8 cellular contexts compared by ENCODE assay signal in the genomic region with DNA sequence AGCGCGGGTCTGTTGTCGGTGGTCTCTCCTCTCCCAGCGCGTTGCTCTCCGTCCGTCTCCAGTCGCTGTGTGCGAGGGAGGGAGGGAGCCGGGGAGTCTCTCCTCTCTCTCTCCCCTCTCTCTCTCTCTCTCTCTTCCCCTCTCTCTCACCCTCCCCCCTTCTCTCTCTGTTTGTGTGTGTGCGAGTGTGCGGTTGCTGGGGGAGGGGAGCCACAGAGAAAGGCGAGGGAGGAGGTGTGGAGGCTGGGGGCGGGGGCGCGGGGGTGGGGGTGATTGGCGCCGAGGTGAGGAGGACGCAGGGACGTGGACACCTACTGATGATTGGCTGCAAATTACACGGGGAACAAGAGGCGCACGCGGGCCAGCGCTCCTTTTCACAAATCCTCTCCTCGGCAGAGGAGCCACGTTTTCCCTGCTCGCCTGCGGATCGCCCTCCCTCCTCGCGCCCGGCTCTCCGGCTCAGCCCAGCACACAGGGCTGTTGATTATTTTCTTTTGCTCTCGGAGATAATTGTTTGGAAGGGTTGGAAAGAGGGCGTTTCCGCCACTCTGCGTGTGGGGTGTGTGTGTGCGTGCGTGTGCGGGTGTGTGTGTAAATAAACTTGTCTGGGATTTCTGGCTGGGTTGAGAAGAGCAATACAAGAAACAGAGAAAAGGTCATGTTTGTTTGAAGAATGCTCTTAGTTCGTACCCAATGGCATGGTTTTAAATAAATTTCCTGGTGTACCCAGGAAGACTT. TPM values are rescaled to one million over a fixed set of nuclear protein-coding genes. Genes with fewer than 3 reads are reported as not detected.
DNase-seq lines count a peak whose midpoint lies in the region; ATAC-seq, FAIRE-seq and TF ChIP-seq lines count a peak whose summit lies in the region.

A gene (minus strand): TSS at position 73 of the 738 bp plus-strand sequence. CDS start 3,092 bp downstream, outside the sequence.

- no peaks in the 10 kb centered on the region for H3K36me3 Mint-ChIP-seq in T-helper 17 cell (ENCODE audit: low read depth)

- H3K27me3 ChIP-seq in effector memory CD4-positive, alpha-beta T cell (replicated peaks; ENCODE audit: control insufficient read depth, insufficient read depth, low read length, poor library complexity, severe bottlenecking): no peaks in the 10 kb centered on the region
- no peaks in the 10 kb centered on the region for H3K27me3 ChIP-seq in thoracic aorta (replicated peaks; ENCODE audit: insufficient read depth)

- H3K4me1 ChIP-seq in effector memory CD4-positive, alpha-beta T cell (ENCODE audit: control insufficient read depth, insufficient read depth, low read length, poor library complexity, severe bottlenecking): peaks cover 14% of the 10 kb centered on the region
- H3K4me1 ChIP-seq in thoracic aorta (ENCODE audit: control insufficient read depth in 1 of 2, low read depth in 2 of 2): peaks cover 0 to 5% of the 10 kb centered on the region in 2 donors

- DNase-seq in DMS153 treated with DMSO at 0.1 percent for 48 hours (lab: John Stamatoyannopoulos, UW; ENCODE audit: unreplicated experiment) (peak; percentile 92), NCI-H1436 treated with DMSO at 0.1 percent for 48 hours (lab: John Stamatoyannopoulos, UW) (peak; percentile 83), T-helper 17 cell (peak in 1 of 3 donors; percentile 5), lung microvascular endothelial cell (ENCODE audit: low read depth in 2 of 2) (peak; percentile 14 to 17), thoracic aorta (ENCODE audit: low spot score) (no peak), RCC 7860 (ENCODE audit: low spot score) (no peak)
- peak in 2 of 3 donors; percentile 5 to 18 for DNase-seq in effector memory CD4-positive, alpha-beta T cell

- H3K27me3 Mint-ChIP-seq in T-helper 17 cell: peaks cover 27% of the 10 kb centered on the region

- peaks cover 28% of the 10 kb centered on the region for H3K4me1 Mint-ChIP-seq in T-helper 17 cell

- ATAC-seq in GM21529 (IDR thresholded peaks at IDR 0.05; ENCODE audit: unreplicated experiment): peak; percentile 16
- peak; percentile 38 for ATAC-seq in T-helper 17 cell
- peak; percentile 31 for ATAC-seq in thoracic aorta (ENCODE audit: insufficient number of reproducible peaks, low FRiP score, low read depth)

- H3K36me3 ChIP-seq in effector memory CD4-positive, alpha-beta T cell (ENCODE audit: control insufficient read depth, insufficient read depth, low read length): no peaks in the 10 kb centered on the region
- H3K36me3 ChIP-seq in thoracic aorta: no peaks in the 10 kb centered on the region

- H3K9me3 ChIP-seq in T-helper 17 cell (ENCODE audit: control insufficient read depth, low read length, poor library complexity, severe bottlenecking): no peaks in the 10 kb centered on the region
- no peaks in the 10 kb centered on the region for H3K9me3 ChIP-seq in effector memory CD4-positive, alpha-beta T cell (ENCODE audit: control insufficient read depth, low read length)
- no peaks in the 10 kb centered on the region for H3K9me3 ChIP-seq in thoracic aorta

- H3K4me3 Mint-ChIP-seq in T-helper 17 cell: peak within 1 kb of the TSS; percentile 87

- FAIRE-seq in RCC 7860 (lab: Jason Lieb, UNC): no peak

- no peak for TF ChIP-seq CTCF in thoracic aorta (IDR thresholded peaks at IDR 0.05)

- H3K4me3 ChIP-seq in effector memory CD4-positive, alpha-beta T cell (ENCODE audit: insufficient read depth, low read depth, low read length, poor library complexity, severe bottlenecking): peak within 1 kb of the TSS; percentile 29
- peak within 1 kb of the TSS; percentile 84 for H3K4me3 ChIP-seq in thoracic aorta

- H3K27ac Mint-ChIP-seq in T-helper 17 cell: peak within 1 kb of the TSS; percentile 3

- H3K27ac ChIP-seq in effector memory CD4-positive, alpha-beta T cell (ENCODE audit: insufficient read depth, low read length, poor library complexity, severe bottlenecking): no peak within 1 kb of the TSS
- H3K27ac ChIP-seq in thoracic aorta: peak within 1 kb of the TSS; percentile 66 to 78

RNA-seq across cellular contexts. Expression of the gene that starts here (rescaled TPM):
- total RNA-seq in T-helper 17 cell (under 1 TPM; 0.07 to 0.21 TPM), lung microvascular endothelial cell (under 0.01 TPM in 1 of 2 replicates, not detected in the other), thoracic aorta (1 to 10 TPM; 1.2 to 2.5 TPM)

Comparison
In these comparisons a context has a peak if more than half of its experiments do, and no peak if none do; other contexts are left out.
1. Peak in ATAC-seq in T-helper 17 cell; RNA of the gene not detected or under 1 TPM.
2. Peak in DNase-seq in lung microvascular endothelial cell; RNA of the gene not detected or under 1 TPM.
3. DNase-seq: peak in DMS153 treated with DMSO at 0.1 percent for 48 hours (single experiment), NCI-H1436 treated with DMSO at 0.1 percent for 48 hours (single experiment) and effector memory CD4-positive, alpha-beta T cell (2 of 3); none in thoracic aorta (single experiment) and RCC 7860 (single experiment).
4. Peak in every context shown above with its lines, with median percentiles within 50 percentile points of each other: ATAC-seq.